In genomic region chr5:42951169-42951846, GRCh38 we compare ENCODE assay signal across 8 cellular contexts.
A peak's percentile ranks its signal among the peaks of the same experiment; 100 is the strongest.
DNase-seq lines count a peak whose midpoint lies in the region; TF ChIP-seq lines count a peak whose summit lies in the region.

No MANE protein-coding gene starts in this region.

- H3K14ac ChIP-seq in H9 (ENCODE audit: insufficient read depth, low read length) = peak overlapping the region; percentile 31; the same call in 1 of the 2 replicates

- TF ChIP-seq POLR2A in transverse colon (IDR thresholded peaks at IDR 0.05) = peak; percentile 27

- no peak overlapping the region for H3K9ac ChIP-seq in H9 (ENCODE audit: extremely low read depth, insufficient read length, low read length)
- H3K9ac ChIP-seq in parathyroid adenoma = no peak overlapping the region

- DNase-seq in H9 (no peak), NCI-H1930 (lab: John Stamatoyannopoulos, UW) (peak; percentile 54 to 70), transverse colon (peak; percentile 59), NCI-H446 treated with DMSO at 0.1 percent for 48 hours (lab: John Stamatoyannopoulos, UW) (no peak)
- peak; percentile 80 for DNase-seq in activated CD4-positive, alpha-beta memory T cell treated with anti-CD3 and anti-CD28 coated beads, Interleukin-2, amount 10 ng/mL, durations not matched to agents 7 days and 5 days
- peak; percentile 69 to 71 (median 70) for DNase-seq in effector memory CD4-positive, alpha-beta T cell

- H3K79me1 ChIP-seq in H9 (ENCODE audit: insufficient read depth, low read depth, low read length, poor library complexity, severe bottlenecking) = no peaks in the 10 kb centered on the region

- intact Hi-C loops in transverse colon (cut with DNase I; ENCODE audit: low total_unique reads) = no loop called here

- H3K4me1 ChIP-seq in H9 (ENCODE audit: insufficient read depth, low read length) (no peaks in the 10 kb centered on the region), parathyroid adenoma (no peaks in the 10 kb centered on the region), transverse colon (peaks cover 11 to 46% (median 28%) of the 10 kb centered on the region in 4 donors)
- no peaks in the 10 kb centered on the region for H3K4me1 ChIP-seq in effector memory CD4-positive, alpha-beta T cell (ENCODE audit: control insufficient read depth, insufficient read depth, low read length, poor library complexity, severe bottlenecking)

- no peak overlapping the region for H2BK20ac ChIP-seq in H9 (ENCODE audit: low read depth, low read length, poor library complexity, severe bottlenecking)

- no peak overlapping the region for H4K8ac ChIP-seq in H9 (replicated peaks; ENCODE audit: insufficient read length, low read depth, low read length)

- no peak overlapping the region for H3K27ac ChIP-seq in H9 (ENCODE audit: insufficient read length, low read depth, low read length)
- H3K27ac ChIP-seq in effector memory CD4-positive, alpha-beta T cell (ENCODE audit: insufficient read depth, low read length, poor library complexity, severe bottlenecking) = peak overlapping the region; percentile 98
- H3K27ac ChIP-seq in parathyroid adenoma = peak overlapping the region; percentile 72
- H3K27ac ChIP-seq in transverse colon = peak overlapping the region; percentile 83 to 95 (median 87)

- H3K4me1 Mint-ChIP-seq in H9 = peaks cover 5 to 7% of the 10 kb centered on the region in 2 experiments; a peak in 1 of 4 replicates
- peaks cover 37% of the 10 kb centered on the region for H3K4me1 Mint-ChIP-seq in activated CD4-positive, alpha-beta memory T cell treated with anti-CD3 and anti-CD28 coated beads, Interleukin-2, amount 10 ng/mL, durations not matched to agents 7 days and 5 days

- CTCF ChIA-PET in activated CD4-positive, alpha-beta memory T cell treated with anti-CD3 and anti-CD28 coated beads, Interleukin-2, amount 10 ng/mL, durations not matched to agents 7 days and 5 days (lab: Charles Lee) = interaction anchor here (0.6 to 7.0 kb wide), 13 partner anchors 39 to 533 kb away, joined by 3 to 59 read pairs (median 13); partner anchors contain the start of gene TMEM267

- no peak overlapping the region for H2BK5ac ChIP-seq in H9 (ENCODE audit: insufficient read length, low read length)

- in situ Hi-C loops in transverse colon (cut with MboI; ENCODE audit: low pct_ligation_motif_present in 1 of 4, low pct_unique_long_range_greater_than_20kb in 1 of 4, low sequenced_read_pairs in 3 of 4) = loop anchor here in 2 of 4 donors (5.0 to 10.0 kb wide), 2 partner anchors 41 to 53 kb away; no protein-coding TSS in a partner anchor

- H3K36me3 ChIP-seq in effector memory CD4-positive, alpha-beta T cell (ENCODE audit: control insufficient read depth, insufficient read depth, low read length) = no peaks in the 10 kb centered on the region
- H3K36me3 ChIP-seq in parathyroid adenoma (ENCODE audit: control insufficient read depth, insufficient read depth, low read length) = no peaks in the 10 kb centered on the region
- H3K36me3 ChIP-seq in transverse colon = no peaks in the 10 kb centered on the region

- H3K9me3 Mint-ChIP-seq in H9 = peaks cover 13 to 22% of the 10 kb centered on the region in 2 experiments
- peaks cover 11% of the 10 kb centered on the region for H3K9me3 Mint-ChIP-seq in activated CD4-positive, alpha-beta memory T cell treated with anti-CD3 and anti-CD28 coated beads, Interleukin-2, amount 10 ng/mL, durations not matched to agents 7 days and 5 days

- H3K4me3 Mint-ChIP-seq in H9 = no peak overlapping the region
- H3K4me3 Mint-ChIP-seq in activated CD4-positive, alpha-beta memory T cell treated with anti-CD3 and anti-CD28 coated beads, Interleukin-2, amount 10 ng/mL, durations not matched to agents 7 days and 5 days = peak overlapping the region; percentile 85

- no peak overlapping the region for H3T11ph ChIP-seq in H9 (ENCODE audit: low read length)

- H2AK5ac ChIP-seq in H9 (ENCODE audit: insufficient read length, low read length) = no peak overlapping the region

- peak overlapping the region in 1 of 3 experiments; percentile 11; a peak in 1 of 7 replicates for H3K27ac Mint-ChIP-seq in H9
- H3K27ac Mint-ChIP-seq in activated CD4-positive, alpha-beta memory T cell treated with anti-CD3 and anti-CD28 coated beads, Interleukin-2, amount 10 ng/mL, durations not matched to agents 7 days and 5 days = peak overlapping the region; percentile 100

- no peak overlapping the region for H2BK12ac ChIP-seq in H9 (ENCODE audit: insufficient read length, low read depth, low read length)

- H3K4me3 ChIP-seq in GM08714 (ENCODE audit: low read length) = peak overlapping the region; percentile 65; the same call in 1 of the 2 replicates
- H3K4me3 ChIP-seq in effector memory CD4-positive, alpha-beta T cell (ENCODE audit: insufficient read depth, low read depth, low read length, poor library complexity, severe bottlenecking) = peak overlapping the region; percentile 64
- H3K4me3 ChIP-seq in parathyroid adenoma (ENCODE audit: low read depth, low read length) = peak overlapping the region; percentile 35
- peak overlapping the region; percentile 18 to 85 (median 48) for H3K4me3 ChIP-seq in transverse colon

- no peak overlapping the region for H2BK120ac ChIP-seq in H9 (ENCODE audit: low read depth, low read length, poor library complexity, severe bottlenecking)

- peaks cover 8 to 21% (median 21%) of the 10 kb centered on the region in 3 experiments; a peak in 6 of 7 replicates for H3K36me3 Mint-ChIP-seq in H9 (ENCODE audit: insufficient read depth in 1 of 3, low read depth in 3 of 3)
- peaks cover 26% of the 10 kb centered on the region for H3K36me3 Mint-ChIP-seq in activated CD4-positive, alpha-beta memory T cell treated with anti-CD3 and anti-CD28 coated beads, Interleukin-2, amount 10 ng/mL, durations not matched to agents 7 days and 5 days (ENCODE audit: low read depth)

- TF ChIP-seq EP300 in transverse colon (IDR thresholded peaks at IDR 0.05; ENCODE audit: low read depth) = no peak

- H4K20me1 ChIP-seq in H9 (ENCODE audit: control insufficient read depth, insufficient read depth, insufficient read length) = no peaks in the 10 kb centered on the region

- no peaks in the 10 kb centered on the region for H3K23me2 ChIP-seq in H9 (ENCODE audit: insufficient read length, low read depth, low read length, poor library complexity, severe bottlenecking)

- TF ChIP-seq CTCF in H9 (conservative IDR thresholded peaks at IDR 0.05) (no peak), parathyroid adenoma (IDR thresholded peaks at IDR 0.05) (no peak), transverse colon (IDR thresholded peaks at IDR 0.05) (no peak)

- H3K23ac ChIP-seq in H9 (ENCODE audit: insufficient read length, low read depth, low read length) = no peak overlapping the region

- H3K18ac ChIP-seq in H9 (ENCODE audit: insufficient read length, low read depth, low read length) = peak overlapping the region; percentile 38

- H3K56ac ChIP-seq in H9 (ENCODE audit: insufficient read length, low read depth, low read length) = no peak overlapping the region

- no peak overlapping the region for H4K5ac ChIP-seq in H9 (ENCODE audit: insufficient read length, low read depth, low read length)

- H3K79me2 ChIP-seq in H9 (ENCODE audit: insufficient read depth, low read length) = no peaks in the 10 kb centered on the region
- H3K79me2 ChIP-seq in parathyroid adenoma = no peaks in the 10 kb centered on the region

- no peak overlapping the region for H2BK15ac ChIP-seq in H9 (ENCODE audit: low read depth, low read length)

- H3K9me3 ChIP-seq in H9 (ENCODE audit: control insufficient read depth, low read depth, low read length) (peaks cover 8% of the 10 kb centered on the region), parathyroid adenoma (ENCODE audit: control insufficient read depth, low read length) (no peaks in the 10 kb centered on the region), transverse colon (no peaks in the 10 kb centered on the region)
- H3K9me3 ChIP-seq in effector memory CD4-positive, alpha-beta T cell (ENCODE audit: control insufficient read depth, low read length) = no peaks in the 10 kb centered on the region

- POLR2A ChIA-PET in activated CD4-positive, alpha-beta memory T cell treated with anti-CD3 and anti-CD28 coated beads, Interleukin-2, amount 10 ng/mL, durations not matched to agents 7 days and 5 days (lab: Charles Lee) = interaction anchor here (1.3 to 7.8 kb wide), 14 partner anchors 13 to 1047 kb away, joined by 4 to 393 read pairs (median 29); partner anchors contain the start of genes ANXA2R, HMGCS1, NNT and RIMOC1

- H3K27me3 Mint-ChIP-seq in H9 (ENCODE audit: low read depth) = peaks cover 3% of the 10 kb centered on the region
- no peaks in the 10 kb centered on the region for H3K27me3 Mint-ChIP-seq in activated CD4-positive, alpha-beta memory T cell treated with anti-CD3 and anti-CD28 coated beads, Interleukin-2, amount 10 ng/mL, durations not matched to agents 7 days and 5 days

- H3K27me3 ChIP-seq in H9 (ENCODE audit: insufficient read depth, low read length) (no peaks in the 10 kb centered on the region), parathyroid adenoma (ENCODE audit: control insufficient read depth, insufficient read depth, low read length) (peaks cover 8% of the 10 kb centered on the region), transverse colon (peaks cover 100% of the 10 kb centered on the region)
- H3K27me3 ChIP-seq in effector memory CD4-positive, alpha-beta T cell (replicated peaks; ENCODE audit: control insufficient read depth, insufficient read depth, low read length, poor library complexity, severe bottlenecking) = no peaks in the 10 kb centered on the region

- peak overlapping the region; percentile 24 for H4K91ac ChIP-seq in H9 (ENCODE audit: insufficient read length, low read depth, low read length)

- H2AFZ ChIP-seq in H9 (ENCODE audit: low read length) = no peak overlapping the region
- H2AFZ ChIP-seq in parathyroid adenoma = peak overlapping the region; percentile 50

- no CpG with 5 or more reads among the region's 56 CpGs for WGBS in H9 (ENCODE audit: extremely low coverage, insufficient read length, low lambda C conversion rate)
- WGBS in transverse colon (ENCODE audit: low coverage in 1 of 2), 2 donors = 5% methylated on average over 29 of the region's 56 CpGs; no CpG with 5 or more reads in 1 of the 2 donors

- no peak overlapping the region for H3K4me2 ChIP-seq in H9 (ENCODE audit: insufficient read depth, insufficient read length, low read length)
- H3K4me2 ChIP-seq in parathyroid adenoma (ENCODE audit: low read length) = peak overlapping the region; percentile 52

- H3K4ac ChIP-seq in H9 (ENCODE audit: low read depth, low read length) = no peak overlapping the region

Comparison
In these comparisons a context has a peak if more than half of its experiments do, and no peak if none do; other contexts are left out.
1. DNase-seq: peak in NCI-H1930 (2 of 2), activated CD4-positive, alpha-beta memory T cell treated with anti-CD3 and anti-CD28 coated beads, Interleukin-2, amount 10 ng/mL, durations not matched to agents 7 days and 5 days (single experiment), effector memory CD4-positive, alpha-beta T cell (3 of 3) and transverse colon (single experiment); none in H9 (single experiment) and NCI-H446 treated with DMSO at 0.1 percent for 48 hours (single experiment).
2. Peak in every context shown above with its lines, with median percentiles within 50 percentile points of each other: H3K4me3 ChIP-seq.